Comparison of ENCODE assay signal across 16 cellular contexts in the genomic region with DNA sequence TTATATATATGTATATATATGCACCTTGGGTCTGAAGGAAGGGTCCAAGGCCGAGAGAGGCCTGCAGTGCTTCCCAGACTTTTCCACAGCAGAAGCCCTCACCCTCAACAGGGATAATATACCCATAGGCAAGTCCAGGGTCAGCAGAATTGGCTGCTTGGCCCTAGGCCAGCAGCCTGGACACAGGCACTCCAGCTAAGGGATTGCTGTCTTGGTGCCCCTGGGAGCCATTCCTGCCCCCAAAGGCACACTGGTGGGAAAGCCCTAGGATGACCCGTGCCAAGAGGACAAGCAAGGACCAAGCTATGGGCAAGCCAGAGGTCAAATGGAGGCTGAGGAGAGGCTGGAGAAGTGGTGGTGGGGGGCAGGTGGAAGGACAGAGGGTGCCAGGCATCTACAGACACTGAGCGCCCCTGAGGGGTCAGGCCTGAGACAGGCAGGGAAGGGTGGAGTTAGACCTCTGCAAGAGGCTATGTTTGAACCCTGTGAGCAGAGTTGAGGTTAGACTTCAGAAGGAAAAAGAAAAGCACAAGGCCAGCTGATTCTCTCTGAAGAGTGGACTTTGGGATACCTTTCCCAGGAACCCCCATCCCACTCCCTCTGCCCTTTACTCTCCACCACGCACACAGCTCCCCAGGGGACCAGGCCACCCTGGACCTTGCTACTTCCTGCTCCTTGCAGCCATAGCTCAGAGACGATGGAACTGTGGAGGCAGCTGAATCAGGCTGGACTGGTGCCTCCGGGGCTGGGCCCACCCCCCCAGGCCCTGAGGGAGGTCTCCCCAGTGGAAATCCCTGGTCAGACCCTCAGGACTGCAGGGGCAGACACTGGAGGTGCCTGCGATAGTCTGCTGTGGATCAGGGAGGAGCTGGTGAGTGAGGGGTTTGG. TPM values are rescaled to one million over a fixed set of nuclear protein-coding genes. Genes with fewer than 3 reads are reported as not detected.
DNase-seq lines count a peak whose midpoint lies in the region; ATAC-seq and TF ChIP-seq lines count a peak whose summit lies in the region.
"Had no signal": no experiment of that assay in that cellular context is flagged by ENCODE, and none has a peak within 500 bp of the region (broad histone marks: within the 10 kb centered on the region; RNA-seq: fewer than 3 reads in every experiment).

ERICH4 (plus strand) TSS at position 684 of the 888 bp plus-strand sequence; CDS start at position 698, 14 bp downstream.

- no peak within 1 kb of the TSS for H2BK5ac ChIP-seq in mesenchymal stem cell (ENCODE audit: low read depth, low read length, poor library complexity, severe bottlenecking)

- no peak within 1 kb of the TSS for H3K27ac ChIP-seq in mesenchymal stem cell (ENCODE audit: low read length, poor library complexity, severe bottlenecking)
- H3K27ac ChIP-seq: foreskin keratinocyte had no signal

- H2BK12ac ChIP-seq in mesenchymal stem cell (ENCODE audit: low read length in 2 of 2) = no peak within 1 kb of the TSS

- H2BK120ac ChIP-seq in mesenchymal stem cell (ENCODE audit: low read depth, low read length) = no peak within 1 kb of the TSS

- DNase-seq in T-helper 1 cell (no peak), CD14-positive monocyte (ENCODE audit: low spot score) (no peak), mesenchymal stem cell (no peak), posterior vena cava (ENCODE audit: low spot score) (no peak), NCI-H146 treated with DMSO at 0.1 percent for 48 hours (lab: John Stamatoyannopoulos, UW; ENCODE audit: unreplicated experiment) (no peak), RPMI8226 (no peak)
- DNase-seq: activated CD4-positive, alpha-beta T cell treated with anti-CD3 and anti-CD28 coated beads, Interleukin-2, amount 50 U/mL, for 4 hours; activated gamma-delta T cell treated with Interleukin-2 at 50 U/mL for 16 hours; foreskin keratinocyte; NCI-H2081; NCI-H526; trophoblast cell had no signal

- H3K18ac ChIP-seq in mesenchymal stem cell (ENCODE audit: low read depth in 1 of 2, low read length in 2 of 2) = no peak within 1 kb of the TSS

- no peaks in the 10 kb centered on the region for H3K9me3 Mint-ChIP-seq in T-helper 1 cell treated with Interleukin-12 subunit alpha and Interleukin-12 subunit beta and Interleukin-4 antibody, amounts not matched to agents 30 μg/mL and 1 μg/mL, for 36 hours
- H3K9me3 Mint-ChIP-seq in CD14-positive monocyte = peaks cover 0 to 4% (median 0%) of the 10 kb centered on the region in 7 donors
- H3K9me3 Mint-ChIP-seq in activated T-helper 17 cell treated with anti-CD3 and anti-CD28 coated beads, Interleukin-2, amount 50 U/mL, for 72 hours = no peaks in the 10 kb centered on the region

- H4K91ac ChIP-seq in mesenchymal stem cell (ENCODE audit: low read length) = no peak within 1 kb of the TSS

- H3K27ac Mint-ChIP-seq in T-helper 1 cell treated with Interleukin-12 subunit alpha and Interleukin-12 subunit beta and Interleukin-4 antibody, amounts not matched to agents 30 μg/mL and 1 μg/mL, for 36 hours = peak within 1 kb of the TSS; percentile 9
- H3K27ac Mint-ChIP-seq in CD14-positive monocyte = peak within 1 kb of the TSS in 4 of 7 donors; percentile 1 to 36 (median 24)
- peak within 1 kb of the TSS; percentile 16 for H3K27ac Mint-ChIP-seq in activated T-helper 17 cell treated with anti-CD3 and anti-CD28 coated beads, Interleukin-2, amount 50 U/mL, for 72 hours

- no peak within 1 kb of the TSS for H3K4ac ChIP-seq in mesenchymal stem cell (ENCODE audit: low read depth in 1 of 2, low read length in 2 of 2)

- WGBS in mesenchymal stem cell = 73% methylated on average over 7 of the region's 7 CpGs

- H3K27me3 ChIP-seq in mesenchymal stem cell (ENCODE audit: control insufficient read depth in 1 of 2, insufficient read depth in 1 of 2, low read length in 2 of 2) = peaks cover 21 to 46% of the 10 kb centered on the region in 2 experiments

- H3K27me3 Mint-ChIP-seq in T-helper 1 cell treated with Interleukin-12 subunit alpha and Interleukin-12 subunit beta and Interleukin-4 antibody, amounts not matched to agents 30 μg/mL and 1 μg/mL, for 36 hours (ENCODE audit: low read depth) = peaks cover 10% of the 10 kb centered on the region
- H3K27me3 Mint-ChIP-seq in CD14-positive monocyte (ENCODE audit: low read depth in 3 of 3) = peaks cover 3 to 11% (median 6%) of the 10 kb centered on the region in 3 donors
- peaks cover 6% of the 10 kb centered on the region for H3K27me3 Mint-ChIP-seq in activated T-helper 17 cell treated with anti-CD3 and anti-CD28 coated beads, Interleukin-2, amount 50 U/mL, for 72 hours

- no peak for TF ChIP-seq CTCF in CD14-positive monocyte (IDR thresholded peaks at IDR 0.05)

- H2AK5ac ChIP-seq in mesenchymal stem cell (ENCODE audit: low read length, severe bottlenecking) = no peak within 1 kb of the TSS

- peaks cover 11% of the 10 kb centered on the region for H3K79me1 ChIP-seq in mesenchymal stem cell (replicated peaks; ENCODE audit: low read length, poor library complexity, severe bottlenecking)

- H3K4me3 ChIP-seq in mesenchymal stem cell (ENCODE audit: insufficient read depth in 1 of 2, low read depth in 1 of 2, low read length in 2 of 2) = no peak within 1 kb of the TSS
- H3K4me3 ChIP-seq: smooth muscle cell had no signal

- peak within 1 kb of the TSS in 1 of 2 experiments; percentile 31 for H3K23ac ChIP-seq in mesenchymal stem cell (ENCODE audit: low read length in 2 of 2)

- peaks cover 9% of the 10 kb centered on the region for H3K4me1 Mint-ChIP-seq in T-helper 1 cell treated with Interleukin-12 subunit alpha and Interleukin-12 subunit beta and Interleukin-4 antibody, amounts not matched to agents 30 μg/mL and 1 μg/mL, for 36 hours (ENCODE audit: low read depth)
- H3K4me1 Mint-ChIP-seq in CD14-positive monocyte = peaks cover 32% of the 10 kb centered on the region
- H3K4me1 Mint-ChIP-seq in activated T-helper 17 cell treated with anti-CD3 and anti-CD28 coated beads, Interleukin-2, amount 50 U/mL, for 72 hours = peaks cover 4% of the 10 kb centered on the region

- peak within 1 kb of the TSS; percentile 23 for H2BK15ac ChIP-seq in mesenchymal stem cell (ENCODE audit: low read depth, poor library complexity, severe bottlenecking)

- no peak for ATAC-seq in activated T-helper 17 cell treated with anti-CD3 and anti-CD28 coated beads, Interleukin-2, amount 50 U/mL, for 72 hours (replicated peaks)
- ATAC-seq: foreskin keratinocyte had no signal

- H4K8ac ChIP-seq in mesenchymal stem cell (ENCODE audit: low read length) = peak within 1 kb of the TSS; percentile 54

- H3K9me3 ChIP-seq in mesenchymal stem cell (ENCODE audit: control insufficient read depth, low read length) = no peaks in the 10 kb centered on the region

- peaks cover 5 to 6% of the 10 kb centered on the region in 2 experiments for H3K36me3 ChIP-seq in mesenchymal stem cell (ENCODE audit: control insufficient read depth in 1 of 2, insufficient read depth in 2 of 2, low read depth in 1 of 2, low read length in 2 of 2)

- no peak within 1 kb of the TSS for H3K9ac ChIP-seq in mesenchymal stem cell (ENCODE audit: low read length)

- H3K14ac ChIP-seq in mesenchymal stem cell (ENCODE audit: low read length in 2 of 2) = no peak within 1 kb of the TSS

- H2AFZ ChIP-seq in mesenchymal stem cell (ENCODE audit: low read depth, low read length) = no peak within 1 kb of the TSS

- H3K36me3 Mint-ChIP-seq in T-helper 1 cell treated with Interleukin-12 subunit alpha and Interleukin-12 subunit beta and Interleukin-4 antibody, amounts not matched to agents 30 μg/mL and 1 μg/mL, for 36 hours (ENCODE audit: low read depth) = peaks cover 1% of the 10 kb centered on the region
- peaks cover 7 to 8% of the 10 kb centered on the region in 2 donors for H3K36me3 Mint-ChIP-seq in CD14-positive monocyte
- H3K36me3 Mint-ChIP-seq in activated T-helper 17 cell treated with anti-CD3 and anti-CD28 coated beads, Interleukin-2, amount 50 U/mL, for 72 hours (ENCODE audit: low read depth) = no peaks in the 10 kb centered on the region

- peaks cover 6% of the 10 kb centered on the region for H3K4me1 ChIP-seq in mesenchymal stem cell (ENCODE audit: control insufficient read depth, insufficient read depth, low read depth, low read length)

- H3K4me3 Mint-ChIP-seq in T-helper 1 cell treated with Interleukin-12 subunit alpha and Interleukin-12 subunit beta and Interleukin-4 antibody, amounts not matched to agents 30 μg/mL and 1 μg/mL, for 36 hours = no peak within 1 kb of the TSS
- H3K4me3 Mint-ChIP-seq in CD14-positive monocyte = no peak within 1 kb of the TSS
- H3K4me3 Mint-ChIP-seq in activated T-helper 17 cell treated with anti-CD3 and anti-CD28 coated beads, Interleukin-2, amount 50 U/mL, for 72 hours = no peak within 1 kb of the TSS

- intact Hi-C loops in CD14-positive monocyte (cut with micrococcal nuclease) = loop anchor here in 1 of 2 donors (10.0 kb wide), 1 partner anchor 92 kb away; no protein-coding TSS in a partner anchor
- intact Hi-C loops in posterior vena cava (cut with DNase I) = no loop called here

- no peak within 1 kb of the TSS for H3K4me2 ChIP-seq in mesenchymal stem cell (ENCODE audit: low read length, poor library complexity, severe bottlenecking)
- H3K4me2 ChIP-seq: smooth muscle cell had no signal

RNA-seq across cellular contexts. Expression of gene ERICH4, which starts in this region (rescaled TPM):
- polyA plus RNA-seq in CD14-positive monocyte = not detected
- not detected for total RNA-seq in activated T-helper 17 cell treated with anti-CD3 and anti-CD28 coated beads, Interleukin-2, amount 50 U/mL, for 72 hours
- polyA plus RNA-seq in mesenchymal stem cell (2013, experiment 1 of 2) = not detected
- not detected for polyA plus RNA-seq in mesenchymal stem cell (2013, experiment 2 of 2)
- total RNA-seq in posterior vena cava = not detected
- total RNA-seq: foreskin keratinocyte, lower leg skin, smooth muscle cell had no signal
- polyA plus RNA-seq: foreskin keratinocyte, smooth muscle cell had no signal
